ENCODE assay signal across 8 cellular contexts in genomic region chr3:195270350-195271115, GRCh38. TPM values are rescaled to one million over a fixed set of nuclear protein-coding genes. Genes with fewer than 3 reads are reported as not detected.
DNase-seq lines count a peak whose midpoint lies in the region; ATAC-seq and TF ChIP-seq lines count a peak whose summit lies in the region.

No MANE protein-coding gene starts in this region.

- peak overlapping the region; percentile 89 for H3K4me3 Mint-ChIP-seq in activated naive CD4-positive, alpha-beta T cell treated with anti-CD3 and anti-CD28 coated beads, Interleukin-2, amount 50 U/mL, for 24 hours

- peak overlapping the region; percentile 91 for H3K4me2 ChIP-seq in OCI-LY3 (ENCODE audit: low read length)

- H3K27me3 ChIP-seq in OCI-LY3 (ENCODE audit: low read depth, low read length) (no peaks in the 10 kb centered on the region), heart left ventricle (no peaks in the 10 kb centered on the region)

- peaks cover 26% of the 10 kb centered on the region for H3K4me1 Mint-ChIP-seq in activated naive CD4-positive, alpha-beta T cell treated with anti-CD3 and anti-CD28 coated beads, Interleukin-2, amount 50 U/mL, for 24 hours

- peak overlapping the region; percentile 86 for H3K4me3 ChIP-seq in OCI-LY3 (ENCODE audit: low read length)
- peak overlapping the region; percentile 61 to 98 (median 86) for H3K4me3 ChIP-seq in heart left ventricle

- H3K36me3 Mint-ChIP-seq in activated naive CD4-positive, alpha-beta T cell treated with anti-CD3 and anti-CD28 coated beads, Interleukin-2, amount 50 U/mL, for 24 hours = peaks cover 2% of the 10 kb centered on the region

- H3K9me3 ChIP-seq in OCI-LY3 (ENCODE audit: insufficient read depth, low read length) (no peaks in the 10 kb centered on the region), heart left ventricle (no peaks in the 10 kb centered on the region)

- intact Hi-C loops in heart left ventricle (cut with DNase I) (loop anchor here in 9 of 10 donors (1.0 to 10.0 kb wide), 5 partner anchors 172 to 252 kb away; partner anchors contain the start of gene ACAP2 (in 4 of the 9)), posterior vena cava (cut with DNase I) (loop anchor here (2.0 to 10.0 kb wide), 3 partner anchors 244 to 333 kb away; no protein-coding TSS in a partner anchor)

- peak; percentile 51 for ATAC-seq in GM21526 (IDR thresholded peaks at IDR 0.05; ENCODE audit: low FRiP score, unreplicated experiment)
- peak; percentile 39 to 85 (median 70) for ATAC-seq in heart left ventricle

- H3K36me3 ChIP-seq in OCI-LY3 (replicated peaks; ENCODE audit: low read depth, low read length) = peaks cover 3% of the 10 kb centered on the region
- H3K36me3 ChIP-seq in heart left ventricle = peaks cover 0 to 28% (median 4%) of the 10 kb centered on the region in 9 donors

- no peaks in the 10 kb centered on the region for H3K27me3 Mint-ChIP-seq in activated naive CD4-positive, alpha-beta T cell treated with anti-CD3 and anti-CD28 coated beads, Interleukin-2, amount 50 U/mL, for 24 hours

- TF ChIP-seq POLR2A in heart left ventricle (IDR thresholded peaks at IDR 0.05) = no peak

- peak overlapping the region; percentile 72 for H2AFZ ChIP-seq in OCI-LY3 (ENCODE audit: low read depth, low read length)

- peak overlapping the region; percentile 65 for H3K9ac ChIP-seq in OCI-LY3 (ENCODE audit: low read length)

- H3K79me2 ChIP-seq in OCI-LY3 (ENCODE audit: low read length) = peaks cover 33% of the 10 kb centered on the region

- no peaks in the 10 kb centered on the region for H3K9me3 Mint-ChIP-seq in activated naive CD4-positive, alpha-beta T cell treated with anti-CD3 and anti-CD28 coated beads, Interleukin-2, amount 50 U/mL, for 24 hours

- H3K27ac ChIP-seq in OCI-LY3 (ENCODE audit: low read length) = peak overlapping the region; percentile 39; the same call in 1 of the 2 replicates
- H3K27ac ChIP-seq in heart left ventricle = peak overlapping the region; percentile 51 to 96 (median 90)

- TF ChIP-seq CTCF in OCI-LY3 (IDR thresholded peaks at IDR 0.05; ENCODE audit: low read depth, low read length) (peak; percentile 57), heart left ventricle (IDR thresholded peaks at IDR 0.05) (peak; percentile 17 to 79 (median 66))

- H4K20me1 ChIP-seq in OCI-LY3 (ENCODE audit: insufficient read depth, low read length) = peaks cover 13% of the 10 kb centered on the region

- WGBS in heart left ventricle, 4 donors = 0 to 1% (median 0%) methylated on average over 33 to 84 of the region's 84 CpGs

- H3K4me1 ChIP-seq in OCI-LY3 (ENCODE audit: low read length) = peaks cover 23% of the 10 kb centered on the region
- peaks cover 0 to 28% (median 16%) of the 10 kb centered on the region in 12 donors for H3K4me1 ChIP-seq in heart left ventricle

- peak overlapping the region; percentile 79 for H3K27ac Mint-ChIP-seq in activated naive CD4-positive, alpha-beta T cell treated with anti-CD3 and anti-CD28 coated beads, Interleukin-2, amount 50 U/mL, for 24 hours

- DNase-seq in ELR (ENCODE audit: low read depth) (peak; percentile 80), HUDEP-2 (lab: John Stamatoyannopoulos, UW; ENCODE audit: unreplicated experiment in 76 of 76) (peak in 69 of 76 experiments; percentile 10 to 87 (median 67)), heart left ventricle (peak; percentile 74 to 87 (median 78)), posterior vena cava (ENCODE audit: low spot score) (peak; percentile 83), NCI-H187 treated with DMSO at 0.1 percent for 48 hours (lab: John Stamatoyannopoulos, UW) (no peak)

RNA-seq across cellular contexts. Expression of gene XXYLT1, which starts 0.4 kb away (rescaled TPM):
- 1 to 10 TPM; 2.1 to 8.6 (median 5.5) TPM for total RNA-seq in heart left ventricle
- polyA plus RNA-seq in heart left ventricle = 1 to 10 TPM; 1.9 to 4.8 TPM
- total RNA-seq in posterior vena cava = 10 to 100 TPM; 11.3 to 15.7 TPM
